Comparison of ENCODE assay signal across 16 cellular contexts in the genomic region with DNA sequence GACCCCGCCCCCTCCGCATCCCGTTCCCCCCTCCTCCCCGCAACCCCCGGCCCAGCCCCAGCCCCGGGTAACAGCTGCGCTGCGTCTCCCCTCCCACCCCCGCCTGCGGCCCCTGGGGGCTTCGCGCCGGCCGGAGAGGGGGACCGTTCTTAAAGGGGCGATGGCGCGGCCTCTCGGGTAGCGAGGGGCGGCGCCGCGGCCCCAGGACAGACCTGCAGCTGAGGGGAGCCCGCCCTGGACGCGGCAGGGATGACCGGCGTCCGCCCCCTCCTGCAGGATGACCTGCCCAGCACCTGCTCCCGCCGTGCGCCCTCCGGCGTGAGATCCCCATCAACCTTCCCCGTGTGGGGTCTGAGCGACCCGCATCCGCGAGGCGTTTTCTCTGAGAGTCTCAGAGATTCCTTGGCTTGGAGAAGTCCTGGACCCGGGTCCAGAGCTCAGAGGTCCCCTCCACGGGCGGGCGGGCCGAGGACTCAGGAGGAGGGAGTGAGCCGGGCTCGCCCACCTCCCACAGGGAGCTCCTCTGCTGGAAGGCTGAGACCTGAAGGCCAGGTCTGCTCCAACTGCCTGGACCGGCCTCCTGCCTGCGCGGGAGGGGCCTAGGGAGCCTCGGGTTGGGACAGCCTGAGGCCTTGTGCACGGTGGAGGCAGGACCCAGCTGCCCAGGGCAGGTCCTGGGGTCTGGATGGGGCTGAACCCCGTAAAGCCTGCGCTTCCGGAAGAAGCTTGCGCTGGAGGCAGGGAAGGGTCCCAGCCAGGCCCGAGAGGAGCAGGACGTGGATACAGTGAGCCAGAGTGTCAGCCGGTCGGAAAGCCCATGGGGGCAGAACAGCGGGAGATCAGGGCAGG. TPM values are rescaled to one million over a fixed set of nuclear protein-coding genes. Genes with fewer than 3 reads are reported as not detected.
DNase-seq lines count a peak whose midpoint lies in the region; ATAC-seq and TF ChIP-seq lines count a peak whose summit lies in the region.
"Had no signal": no experiment of that assay in that cellular context is flagged by ENCODE, and none has a peak within 500 bp of the region (broad histone marks: within the 10 kb centered on the region; RNA-seq: fewer than 3 reads in every experiment).

No MANE protein-coding gene starts in this region.

- peak overlapping the region; percentile 13 for H4K91ac ChIP-seq in trophoblast cell (ENCODE audit: low read depth, low read length)

- H2BK120ac ChIP-seq in trophoblast cell (ENCODE audit: insufficient read depth, low read length, poor library complexity), result no peak overlapping the region

- H3K79me2 ChIP-seq in trophoblast cell (ENCODE audit: control insufficient read depth, insufficient read depth, low read length, poor library complexity), result peaks cover 11% of the 10 kb centered on the region

- no peak overlapping the region for H3K18ac ChIP-seq in trophoblast cell (ENCODE audit: low read length)

- peak overlapping the region; percentile 21 for H4K12ac ChIP-seq in trophoblast cell (ENCODE audit: low read depth, low read length)

- H3K14ac ChIP-seq in trophoblast cell (ENCODE audit: low read length), result no peak overlapping the region

- H3K9me3 ChIP-seq in SJCRH30 (replicated peaks) (no peaks in the 10 kb centered on the region), trophoblast cell (ENCODE audit: insufficient read depth, low read depth, low read length) (peaks cover 14% of the 10 kb centered on the region)
- H3K9me3 ChIP-seq: heart left ventricle, right atrium auricular region, thyroid gland had no signal

- peak overlapping the region; percentile 0 for H4K8ac ChIP-seq in trophoblast cell (ENCODE audit: low read depth, low read length)

- H2BK12ac ChIP-seq in trophoblast cell (ENCODE audit: low read length), result no peak overlapping the region

- H2AK5ac ChIP-seq in trophoblast cell (ENCODE audit: low read length), result no peak overlapping the region

- H3K23ac ChIP-seq in trophoblast cell (ENCODE audit: low read length), result no peak overlapping the region

- no peak overlapping the region for H3K9ac ChIP-seq in trophoblast cell (ENCODE audit: low read length)

- peaks cover 23% of the 10 kb centered on the region for H3K4me1 ChIP-seq in SJCRH30
- H3K4me1 ChIP-seq in trophoblast cell (ENCODE audit: control insufficient read depth in 1 of 2, insufficient read depth in 2 of 2, low read length in 2 of 2), result peaks cover 15 to 42% of the 10 kb centered on the region in 2 experiments

- TF ChIP-seq CTCF in GM12874 (IDR thresholded peaks at IDR 0.05; ENCODE audit: insufficient read depth, low read depth, low read length), result peak; percentile 36; the same call in 1 of the 2 replicates

- H3K36me3 ChIP-seq in SJCRH30 (no peaks in the 10 kb centered on the region), trophoblast cell (ENCODE audit: control insufficient read depth in 1 of 2, insufficient read depth in 2 of 2, low read length in 2 of 2) (peaks cover 0 to 7% of the 10 kb centered on the region in 2 experiments)
- H3K36me3 ChIP-seq: heart left ventricle, right atrium auricular region, thyroid gland had no signal

- no peak overlapping the region for H3K4ac ChIP-seq in trophoblast cell (ENCODE audit: low read depth, low read length)

- peaks cover 22% of the 10 kb centered on the region for H3K79me1 ChIP-seq in trophoblast cell (ENCODE audit: low read length)

- no CpG with 5 or more reads among the region's 62 CpGs for WGBS in trophoblast cell (ENCODE audit: extremely low coverage, insufficient coverage, insufficient read length)

- H3K27me3 ChIP-seq in SJCRH30 (peaks cover 63% of the 10 kb centered on the region), trophoblast cell (ENCODE audit: insufficient read depth, low read length) (peaks cover 12% of the 10 kb centered on the region)

- H2BK5ac ChIP-seq in trophoblast cell (ENCODE audit: low read depth, low read length, poor library complexity), result no peak overlapping the region

- no peak for ATAC-seq in HG02642 (IDR thresholded peaks at IDR 0.05; ENCODE audit: poor library complexity, unreplicated experiment)
- no peak for ATAC-seq in HG03521 (IDR thresholded peaks at IDR 0.05; ENCODE audit: unreplicated experiment)
- ATAC-seq: HCT116 had no signal

- peak; percentile 66 to 82 for DNase-seq in SJCRH30
- DNase-seq in trophoblast cell, result peak in 1 of 2 donors; percentile 71
- no peak for DNase-seq in pons (ENCODE audit: low spot score)
- DNase-seq in NCI-H524 (lab: John Stamatoyannopoulos, UW), result no peak
- DNase-seq: heart left ventricle, KG1, NCI-H2029 treated with DMSO at 0.1 percent for 48 hours, thyroid gland had no signal

- peak overlapping the region; percentile 19; the same call in 1 of the 2 replicates for H3K4me3 ChIP-seq in SJCRH30
- H3K4me3 ChIP-seq in iPS-11a (ENCODE audit: low read depth, low read length), result peak overlapping the region; percentile 24
- H3K4me3 ChIP-seq in trophoblast cell (ENCODE audit: low read depth, low read length), result peak overlapping the region; percentile 21
- H3K4me3 ChIP-seq: SK-N-MC had no signal

- H2AFZ ChIP-seq in trophoblast cell (ENCODE audit: insufficient read depth, low read length, poor library complexity), result no peak overlapping the region

- H3K27ac ChIP-seq in SJCRH30 (no peak overlapping the region), trophoblast cell (ENCODE audit: low read depth, low read length) (peak overlapping the region; percentile 14)
- H3K27ac ChIP-seq: heart left ventricle, right atrium auricular region, SK-N-MC, thyroid gland had no signal

- H3K4me2 ChIP-seq in trophoblast cell (ENCODE audit: low read length), result peak overlapping the region; percentile 53

RNA-seq across cellular contexts. Expression of a gene that starts 0.5 kb away (rescaled TPM):
- total RNA-seq in SJCRH30 (2014; rRNA removed; shearing (Covaris generic)), result 15.5 and 16.4 TPM in 2 replicates
- polyA plus RNA-seq in trophoblast cell (2013), result 40.3 and 44.3 TPM in 2 replicates
- total RNA-seq: heart left ventricle, mononuclear cell, right atrium auricular region had no signal
- polyA plus RNA-seq: heart left ventricle had no signal

RNA-seq across cellular contexts. Expression of a gene that starts 17.9 kb away (rescaled TPM):
- 72.5 and 96.8 TPM in 2 replicates for total RNA-seq in SJCRH30 (2014; rRNA removed; shearing (Covaris generic))
- polyA plus RNA-seq in trophoblast cell (2013), result 83.1 and 87.4 TPM in 2 replicates

RNA-seq across cellular contexts. Expression of a gene that starts 19.1 kb away (rescaled TPM):
- total RNA-seq in SJCRH30 (2014; rRNA removed; shearing (Covaris generic)), result 0.10 TPM in 1 of 2 replicates, not detected in the other
- polyA plus RNA-seq in trophoblast cell (2013), result 12.8 and 14.9 TPM in 2 replicates
- total RNA-seq: right atrium auricular region, thyroid gland had no signal
- polyA plus RNA-seq: heart left ventricle had no signal

RNA-seq across cellular contexts. Expression of a gene that starts 38.2 kb away (rescaled TPM):
- total RNA-seq in SJCRH30 (2014; rRNA removed; shearing (Covaris generic)), result 0.18 TPM in 1 of 2 replicates, not detected in the other
- 0.23 and 0.26 TPM in 2 replicates for polyA plus RNA-seq in trophoblast cell (2013)
- total RNA-seq: heart left ventricle, mononuclear cell, right atrium auricular region had no signal
- polyA plus RNA-seq: heart left ventricle had no signal

RNA-seq across cellular contexts. Expression of a gene that starts 38.8 kb away (rescaled TPM):
- total RNA-seq in SJCRH30 (2014; rRNA removed; shearing (Covaris generic)), result 83.2 and 84.4 TPM in 2 replicates
- 89.1 and 94.0 TPM in 2 replicates for polyA plus RNA-seq in trophoblast cell (2013)

Comparison
In these comparisons a context has a peak if more than half of its experiments do, and no peak if none do; other contexts are left out.
1. DNase-seq: peak in SJCRH30 (2 of 2); none in pons (single experiment) and NCI-H524 (0 of 2).
2. Peak in every context shown above with its lines, with median percentiles within 50 percentile points of each other: H3K4me3 ChIP-seq.